12 cellular contexts compared by ENCODE assay signal in genomic region chr19:38698225-38699026, GRCh38. TPM values are rescaled to one million over a fixed set of nuclear protein-coding genes. Genes with fewer than 3 reads are reported as not detected.
DNase-seq lines count a peak whose midpoint lies in the region; ATAC-seq and TF ChIP-seq lines count a peak whose summit lies in the region.
"Had no signal": no experiment of that assay in that cellular context is flagged by ENCODE, and none has a peak within 500 bp of the region (broad histone marks: within the 10 kb centered on the region; RNA-seq: fewer than 3 reads in every experiment).

No MANE protein-coding gene starts in this region.

- no peaks in the 10 kb centered on the region for H3K36me3 Mint-ChIP-seq in activated T-cell treated with anti-CD3 and anti-CD28 coated beads, Interleukin-2, amount 50 U/mL, for 72 hours (ENCODE audit: insufficient read depth in 2 of 2)
- peaks cover 8% of the 10 kb centered on the region for H3K36me3 Mint-ChIP-seq in activated T-cell treated with anti-CD3 and anti-CD28 coated beads, Interleukin-2, amount 50 U/mL, for 4 hours (ENCODE audit: insufficient read depth)
- H3K36me3 Mint-ChIP-seq: IgD-negative memory B cell had no signal

- intact Hi-C loops in OCI-LY7 (cut with micrococcal nuclease; ENCODE audit: unreplicated experiment): no loop called here

- CTCF ChIA-PET in OCI-LY7 (lab: Charles Lee; ENCODE audit: unreplicated experiment): no interaction called here

- TF ChIP-seq POLR2A in upper lobe of left lung (IDR thresholded peaks at IDR 0.05): no peak

- H3K4me1 ChIP-seq in muscle layer of duodenum (ENCODE audit: control insufficient read depth in 1 of 2, insufficient read depth in 2 of 2, low read length in 2 of 2) (peaks cover 45 to 76% of the 10 kb centered on the region in 2 donors), upper lobe of left lung (peaks cover 86 to 92% (median 88%) of the 10 kb centered on the region in 4 donors), OCI-LY7 (ENCODE audit: insufficient read depth, low read length, poor library complexity, severe bottlenecking) (peaks cover 6% of the 10 kb centered on the region)

- POLR2A ChIA-PET in OCI-LY7 (lab: Charles Lee): interaction anchor here (0.6 kb wide), 1 partner anchor 27 kb away, joined by 3 read pairs; no protein-coding TSS in a partner anchor

- TF ChIP-seq CTCF in coronary artery (IDR thresholded peaks at IDR 0.05): no peak
- no peak for TF ChIP-seq CTCF in upper lobe of left lung (IDR thresholded peaks at IDR 0.05)
- no peak for TF ChIP-seq CTCF in OCI-LY7 (conservative IDR thresholded peaks at IDR 0.05; ENCODE audit: low read length)

- ATAC-seq in activated T-cell treated with anti-CD3 and anti-CD28 coated beads, Interleukin-2, amount 50 U/mL, for 72 hours (replicated peaks in 1 of 2): no peak
- ATAC-seq in activated T-cell treated with anti-CD3 and anti-CD28 coated beads, Interleukin-2, amount 50 U/mL, for 4 hours: no peak
- no peak for ATAC-seq in upper lobe of left lung (ENCODE audit: low FRiP score in 2 of 2)
- ATAC-seq in HG02852 (IDR thresholded peaks at IDR 0.05; ENCODE audit: unreplicated experiment): no peak
- ATAC-seq: SK-N-SH treated with all-trans-retinoic acid at 6 μM for 48 hours had no signal

- WGBS in upper lobe of left lung, 2 donors: 85 to 86% methylated on average over 15 to 22 of the region's 22 CpGs

- H4K20me1 ChIP-seq in OCI-LY7 (ENCODE audit: insufficient read depth, low read length): no peaks in the 10 kb centered on the region

- H3K27ac ChIP-seq in coronary artery (peak overlapping the region; percentile 56 to 97), muscle layer of duodenum (ENCODE audit: low read length) (peak overlapping the region; percentile 54), upper lobe of left lung (peak overlapping the region; percentile 22 to 93 (median 70)), OCI-LY7 (ENCODE audit: low read depth, low read length, poor library complexity, severe bottlenecking) (no peak overlapping the region)

- no peak for DNase-seq in activated T-cell treated with anti-CD3 and anti-CD28 coated beads, Interleukin-2, amount 50 U/mL, for 72 hours
- no peak for DNase-seq in activated T-cell treated with anti-CD3 and anti-CD28 coated beads, Interleukin-2, amount 50 U/mL, for 4 hours
- DNase-seq in coronary artery (ENCODE audit: low spot score) (no peak), upper lobe of left lung (no peak), islet precursor cell (no peak), OCI-LY7 (ENCODE audit: low spot score) (no peak)
- DNase-seq: NCI-H2227 treated with DMSO at 0.1 percent for 48 hours had no signal

- H3K4me1 Mint-ChIP-seq in activated T-cell treated with anti-CD3 and anti-CD28 coated beads, Interleukin-2, amount 50 U/mL, for 72 hours (ENCODE audit: low read depth): peaks cover 42% of the 10 kb centered on the region
- H3K4me1 Mint-ChIP-seq in activated T-cell treated with anti-CD3 and anti-CD28 coated beads, Interleukin-2, amount 50 U/mL, for 4 hours (ENCODE audit: low read depth): peaks cover 55% of the 10 kb centered on the region

- H3K9me3 ChIP-seq in muscle layer of duodenum (ENCODE audit: control insufficient read depth in 1 of 2, low read length in 2 of 2) (no peaks in the 10 kb centered on the region), upper lobe of left lung (no peaks in the 10 kb centered on the region), OCI-LY7 (ENCODE audit: low read length) (no peaks in the 10 kb centered on the region)

- H3K4me3 Mint-ChIP-seq in activated T-cell treated with anti-CD3 and anti-CD28 coated beads, Interleukin-2, amount 50 U/mL, for 72 hours: peak overlapping the region; percentile 26 to 52
- H3K4me3 Mint-ChIP-seq in activated T-cell treated with anti-CD3 and anti-CD28 coated beads, Interleukin-2, amount 50 U/mL, for 4 hours: no peak overlapping the region

- peak overlapping the region; percentile 60 for H3K27ac Mint-ChIP-seq in activated T-cell treated with anti-CD3 and anti-CD28 coated beads, Interleukin-2, amount 50 U/mL, for 72 hours

- no peaks in the 10 kb centered on the region for H3K27me3 Mint-ChIP-seq in activated T-cell treated with anti-CD3 and anti-CD28 coated beads, Interleukin-2, amount 50 U/mL, for 72 hours (ENCODE audit: low read depth)
- H3K27me3 Mint-ChIP-seq in activated T-cell treated with anti-CD3 and anti-CD28 coated beads, Interleukin-2, amount 50 U/mL, for 4 hours (ENCODE audit: low read depth): no peaks in the 10 kb centered on the region
- H3K27me3 Mint-ChIP-seq: IgD-negative memory B cell had no signal

- no peaks in the 10 kb centered on the region for H3K27me3 ChIP-seq in muscle layer of duodenum (ENCODE audit: low read depth, low read length)
- H3K27me3 ChIP-seq in upper lobe of left lung: no peaks in the 10 kb centered on the region

- TF ChIP-seq EP300 in upper lobe of left lung (IDR thresholded peaks at IDR 0.05): no peak

- no peaks in the 10 kb centered on the region for H3K9me2 ChIP-seq in OCI-LY7 (ENCODE audit: insufficient read depth, low read length)

- no peak overlapping the region for H3K4me3 ChIP-seq in coronary artery
- H3K4me3 ChIP-seq in muscle layer of duodenum (ENCODE audit: low read depth in 1 of 2, low read length in 2 of 2): no peak overlapping the region
- no peak overlapping the region for H3K4me3 ChIP-seq in upper lobe of left lung
- no peak overlapping the region for H3K4me3 ChIP-seq in OCI-LY7 (ENCODE audit: low read depth, low read length, poor library complexity, severe bottlenecking)

- no peaks in the 10 kb centered on the region for H3K79me2 ChIP-seq in OCI-LY7 (ENCODE audit: insufficient read depth, low read depth, low read length)

- H3K36me3 ChIP-seq in muscle layer of duodenum (ENCODE audit: control insufficient read depth in 1 of 2, insufficient read depth in 2 of 2, low read length in 2 of 2) (peaks cover 30 to 48% of the 10 kb centered on the region in 2 donors), upper lobe of left lung (peaks cover 9 to 61% (median 35%) of the 10 kb centered on the region in 4 donors), OCI-LY7 (ENCODE audit: insufficient read depth, low read length) (peaks cover 12% of the 10 kb centered on the region; the same call in 1 of the 2 replicates)

- H3K9me3 Mint-ChIP-seq in activated T-cell treated with anti-CD3 and anti-CD28 coated beads, Interleukin-2, amount 50 U/mL, for 72 hours: no peaks in the 10 kb centered on the region
- no peaks in the 10 kb centered on the region for H3K9me3 Mint-ChIP-seq in activated T-cell treated with anti-CD3 and anti-CD28 coated beads, Interleukin-2, amount 50 U/mL, for 4 hours
- H3K9me3 Mint-ChIP-seq: IgD-negative memory B cell had no signal

- no peak overlapping the region for H2AFZ ChIP-seq in OCI-LY7 (ENCODE audit: low read length)

- BruUV-seq in OCI-LY7 (replicated peaks; lab: Mats Ljungman, UMichigan): no TSS peak

- H3K4me2 ChIP-seq in OCI-LY7 (ENCODE audit: low read length): no peak overlapping the region

RNA-seq across cellular contexts. Expression of gene CAPN12, which starts 45.8 kb away (rescaled TPM):
- 10 to 100 TPM in 1 of 2 donors, 1 to 10 TPM in 1; 8.3 to 15.2 TPM for total RNA-seq in activated T-cell treated with anti-CD3 and anti-CD28 coated beads, Interleukin-2, amount 50 U/mL, for 72 hours
- 1 to 10 TPM in 2 of 3 donors, under 1 TPM in 1; 0.99 to 1.1 (median 1.0) TPM for total RNA-seq in activated T-cell treated with anti-CD3 and anti-CD28 coated beads, Interleukin-2, amount 50 U/mL, for 4 hours
- total RNA-seq in upper lobe of left lung (10 to 100 TPM in 3 of 6 donors, 1 to 10 TPM in 3; 5.2 to 93.2 (median 11.1) TPM), OCI-LY7 (2022) (2.6 and 3.7 TPM in 2 replicates)
- total RNA-seq in OCI-LY7 (2014; rRNA removed; shearing (Covaris generic)): 1.2 and 2.9 TPM in 2 replicates
- total RNA-seq: dermis microvascular lymphatic vessel endothelial cell had no signal

RNA-seq across cellular contexts. Expression of gene ACTN4, which starts 51.0 kb away (rescaled TPM):
- 100 to 1,000 TPM; 200 to 227 TPM for total RNA-seq in activated T-cell treated with anti-CD3 and anti-CD28 coated beads, Interleukin-2, amount 50 U/mL, for 72 hours
- 100 to 1,000 TPM; 215 to 233 (median 230) TPM for total RNA-seq in activated T-cell treated with anti-CD3 and anti-CD28 coated beads, Interleukin-2, amount 50 U/mL, for 4 hours
- total RNA-seq in upper lobe of left lung: 100 to 1,000 TPM; 162 to 636 (median 512) TPM
- 86.8 and 96.9 TPM in 2 replicates for total RNA-seq in OCI-LY7 (2014; rRNA removed; shearing (Covaris generic))
- total RNA-seq in OCI-LY7 (2022): 147 and 178 TPM in 2 replicates
